ENCODE assay signal across 2 cellular contexts in the genomic region with DNA sequence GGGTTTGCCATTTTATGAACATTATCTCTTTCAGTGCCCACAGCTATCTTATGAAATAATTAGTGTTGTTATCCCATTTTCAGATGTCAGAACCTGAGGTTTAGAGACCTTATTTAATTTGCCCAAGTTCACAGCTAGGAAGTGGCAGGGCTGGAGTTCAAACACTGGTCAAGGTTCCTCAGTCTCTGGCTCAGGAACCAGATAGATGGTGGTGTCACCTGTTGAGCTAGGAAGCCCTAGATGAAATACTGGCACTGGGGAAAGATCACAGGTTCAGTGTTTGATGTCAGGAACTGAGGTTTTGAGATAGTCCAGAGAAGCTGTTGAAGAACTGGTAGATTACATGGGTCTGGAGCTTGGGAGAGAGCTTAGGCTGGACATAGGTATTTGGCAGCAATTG.
TF ChIP-seq lines count a peak whose summit lies in the region.

No MANE protein-coding gene starts in this region.

TF ChIP-seq in SK-N-SH treated with all-trans-retinoic acid at 6 μM for 48 hours, 23 proteins besides CTCF, POLR2A, EP300 and RAD21 (continued from another document):
- TF ChIP-seq SNAI2 (CRISPR knock-in tag; IDR thresholded peaks at IDR 0.05) (no peak), ZNF70 (CRISPR knock-in tag; IDR thresholded peaks at IDR 0.05) (no peak), ESRRG (CRISPR knock-in tag; IDR thresholded peaks at IDR 0.05) (no peak), TCF4 (CRISPR knock-in tag; IDR thresholded peaks at IDR 0.05; ENCODE audit: borderline replicate concordance) (no peak), ZNF8 (CRISPR knock-in tag; IDR thresholded peaks at IDR 0.05) (no peak), PPARA (CRISPR knock-in tag; IDR thresholded peaks at IDR 0.05; ENCODE audit: borderline replicate concordance) (no peak), TOX (CRISPR knock-in tag; IDR thresholded peaks at IDR 0.05; ENCODE audit: borderline replicate concordance) (no peak), RARB (CRISPR knock-in tag; IDR thresholded peaks at IDR 0.05) (no peak), CSDC2 (CRISPR knock-in tag; IDR thresholded peaks at IDR 0.05) (no peak), ZNF565 (CRISPR knock-in tag; conservative IDR thresholded peaks at IDR 0.05; ENCODE audit: low read depth) (no peak), GLIS3 (CRISPR knock-in tag; IDR thresholded peaks at IDR 0.05) (no peak), ARNTL (CRISPR knock-in tag; IDR thresholded peaks at IDR 0.05; ENCODE audit: borderline replicate concordance, low read depth) (no peak)
- TF ChIP-seq, protein P1, sequence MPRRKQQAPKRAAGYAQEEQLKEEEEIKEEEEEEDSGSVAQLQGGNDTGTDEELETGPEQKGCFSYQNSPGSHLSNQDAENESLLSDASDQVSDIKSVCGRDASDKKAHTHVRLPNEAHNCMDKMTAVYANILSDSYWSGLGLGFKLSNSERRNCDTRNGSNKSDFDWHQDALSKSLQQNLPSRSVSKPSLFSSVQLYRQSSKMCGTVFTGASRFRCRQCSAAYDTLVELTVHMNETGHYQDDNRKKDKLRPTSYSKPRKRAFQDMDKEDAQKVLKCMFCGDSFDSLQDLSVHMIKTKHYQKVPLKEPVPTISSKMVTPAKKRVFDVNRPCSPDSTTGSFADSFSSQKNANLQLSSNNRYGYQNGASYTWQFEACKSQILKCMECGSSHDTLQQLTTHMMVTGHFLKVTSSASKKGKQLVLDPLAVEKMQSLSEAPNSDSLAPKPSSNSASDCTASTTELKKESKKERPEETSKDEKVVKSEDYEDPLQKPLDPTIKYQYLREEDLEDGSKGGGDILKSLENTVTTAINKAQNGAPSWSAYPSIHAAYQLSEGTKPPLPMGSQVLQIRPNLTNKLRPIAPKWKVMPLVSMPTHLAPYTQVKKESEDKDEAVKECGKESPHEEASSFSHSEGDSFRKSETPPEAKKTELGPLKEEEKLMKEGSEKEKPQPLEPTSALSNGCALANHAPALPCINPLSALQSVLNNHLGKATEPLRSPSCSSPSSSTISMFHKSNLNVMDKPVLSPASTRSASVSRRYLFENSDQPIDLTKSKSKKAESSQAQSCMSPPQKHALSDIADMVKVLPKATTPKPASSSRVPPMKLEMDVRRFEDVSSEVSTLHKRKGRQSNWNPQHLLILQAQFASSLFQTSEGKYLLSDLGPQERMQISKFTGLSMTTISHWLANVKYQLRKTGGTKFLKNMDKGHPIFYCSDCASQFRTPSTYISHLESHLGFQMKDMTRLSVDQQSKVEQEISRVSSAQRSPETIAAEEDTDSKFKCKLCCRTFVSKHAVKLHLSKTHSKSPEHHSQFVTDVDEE (CRISPR knock-in tag; IDR thresholded peaks at IDR 0.05): no peak
- TF ChIP-seq, protein P2, sequence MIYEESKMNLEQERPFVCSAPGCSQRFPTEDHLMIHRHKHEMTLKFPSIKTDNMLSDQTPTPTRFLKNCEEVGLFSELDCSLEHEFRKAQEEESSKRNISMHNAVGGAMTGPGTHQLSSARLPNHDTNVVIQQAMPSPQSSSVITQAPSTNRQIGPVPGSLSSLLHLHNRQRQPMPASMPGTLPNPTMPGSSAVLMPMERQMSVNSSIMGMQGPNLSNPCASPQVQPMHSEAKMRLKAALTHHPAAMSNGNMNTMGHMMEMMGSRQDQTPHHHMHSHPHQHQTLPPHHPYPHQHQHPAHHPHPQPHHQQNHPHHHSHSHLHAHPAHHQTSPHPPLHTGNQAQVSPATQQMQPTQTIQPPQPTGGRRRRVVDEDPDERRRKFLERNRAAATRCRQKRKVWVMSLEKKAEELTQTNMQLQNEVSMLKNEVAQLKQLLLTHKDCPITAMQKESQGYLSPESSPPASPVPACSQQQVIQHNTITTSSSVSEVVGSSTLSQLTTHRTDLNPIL (CRISPR knock-in tag; IDR thresholded peaks at IDR 0.05; ENCODE audit: low read depth): no peak

TF ChIP-seq in SK-N-SH, 30 proteins besides CTCF, POLR2A, EP300 and RAD21 (continued from another document):
- TF ChIP-seq, protein P3, sequence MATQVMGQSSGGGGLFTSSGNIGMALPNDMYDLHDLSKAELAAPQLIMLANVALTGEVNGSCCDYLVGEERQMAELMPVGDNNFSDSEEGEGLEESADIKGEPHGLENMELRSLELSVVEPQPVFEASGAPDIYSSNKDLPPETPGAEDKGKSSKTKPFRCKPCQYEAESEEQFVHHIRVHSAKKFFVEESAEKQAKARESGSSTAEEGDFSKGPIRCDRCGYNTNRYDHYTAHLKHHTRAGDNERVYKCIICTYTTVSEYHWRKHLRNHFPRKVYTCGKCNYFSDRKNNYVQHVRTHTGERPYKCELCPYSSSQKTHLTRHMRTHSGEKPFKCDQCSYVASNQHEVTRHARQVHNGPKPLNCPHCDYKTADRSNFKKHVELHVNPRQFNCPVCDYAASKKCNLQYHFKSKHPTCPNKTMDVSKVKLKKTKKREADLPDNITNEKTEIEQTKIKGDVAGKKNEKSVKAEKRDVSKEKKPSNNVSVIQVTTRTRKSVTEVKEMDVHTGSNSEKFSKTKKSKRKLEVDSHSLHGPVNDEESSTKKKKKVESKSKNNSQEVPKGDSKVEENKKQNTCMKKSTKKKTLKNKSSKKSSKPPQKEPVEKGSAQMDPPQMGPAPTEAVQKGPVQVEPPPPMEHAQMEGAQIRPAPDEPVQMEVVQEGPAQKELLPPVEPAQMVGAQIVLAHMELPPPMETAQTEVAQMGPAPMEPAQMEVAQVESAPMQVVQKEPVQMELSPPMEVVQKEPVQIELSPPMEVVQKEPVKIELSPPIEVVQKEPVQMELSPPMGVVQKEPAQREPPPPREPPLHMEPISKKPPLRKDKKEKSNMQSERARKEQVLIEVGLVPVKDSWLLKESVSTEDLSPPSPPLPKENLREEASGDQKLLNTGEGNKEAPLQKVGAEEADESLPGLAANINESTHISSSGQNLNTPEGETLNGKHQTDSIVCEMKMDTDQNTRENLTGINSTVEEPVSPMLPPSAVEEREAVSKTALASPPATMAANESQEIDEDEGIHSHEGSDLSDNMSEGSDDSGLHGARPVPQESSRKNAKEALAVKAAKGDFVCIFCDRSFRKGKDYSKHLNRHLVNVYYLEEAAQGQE (IDR thresholded peaks at IDR 0.05; ENCODE audit: low read depth, low read length): no peak
- no peak for TF ChIP-seq RXRA (IDR thresholded peaks at IDR 0.05; ENCODE audit: borderline replicate concordance, low read depth)
